ENCODE assay signal across 10 cellular contexts in the genomic region with DNA sequence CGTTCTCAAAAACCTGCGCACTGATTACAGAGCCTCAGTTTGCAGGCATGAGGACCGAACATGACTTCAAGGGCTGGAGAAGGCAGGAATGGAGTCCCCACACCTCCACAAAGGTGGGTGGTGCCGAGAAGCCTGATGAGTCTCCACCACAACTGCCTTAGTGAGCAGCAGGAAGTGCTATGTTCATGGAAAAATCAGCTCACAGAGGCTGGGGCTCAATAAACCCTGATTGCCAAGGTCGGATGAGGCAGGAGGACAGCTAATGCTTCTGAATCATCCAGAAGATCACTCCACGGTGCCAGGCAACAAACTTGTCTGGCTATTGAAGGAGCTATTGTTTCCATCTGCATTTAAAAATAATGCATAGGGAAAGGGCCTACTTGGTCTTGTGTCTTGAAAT. TPM values are rescaled to one million over a fixed set of nuclear protein-coding genes. Genes with fewer than 3 reads are reported as not detected.
DNase-seq lines count a peak whose midpoint lies in the region; ATAC-seq and TF ChIP-seq lines count a peak whose summit lies in the region.
"Had no signal": no experiment of that assay in that cellular context is flagged by ENCODE, and none has a peak within 500 bp of the region (broad histone marks: within the 10 kb centered on the region; RNA-seq: fewer than 3 reads in every experiment).

No MANE protein-coding gene starts in this region.

- DNase-seq in GM23248: peak; percentile 100
- peak; percentile 80 for DNase-seq in fibroblast of gingiva (ENCODE audit: low read depth)
- DNase-seq in stimulated activated CD4-positive, alpha-beta T cell treated with anti-CD3 and anti-CD28 coated beads, Interleukin-1b, Interleukin-23, amount 100 ng/mL, for 48 hours: peak; percentile 65
- no peak for DNase-seq in NCI-H1417 treated with DMSO at 0.1 percent for 48 hours (lab: John Stamatoyannopoulos, UW)
- DNase-seq in cerebellar nuclear complex (lab: John Stamatoyannopoulos, UW): no peak
- no peak for DNase-seq in Peyer's patch
- DNase-seq: GDM1, Karpas-422 had no signal

- H3F3A ChIP-seq in GM23248 (ENCODE audit: insufficient read depth): peaks cover 61% of the 10 kb centered on the region

- no peak for TF ChIP-seq CTCF in Peyer's patch (IDR thresholded peaks at IDR 0.05)

- peak overlapping the region; percentile 99 for H3K27ac ChIP-seq in GM23248
- peak overlapping the region in 1 of 4 donors; percentile 22 for H3K27ac ChIP-seq in Peyer's patch

- peaks cover 79% of the 10 kb centered on the region for H3K79me2 ChIP-seq in GM23248 (ENCODE audit: insufficient read depth)

- H3K9me2 ChIP-seq in GM23248 (ENCODE audit: insufficient read depth): no peaks in the 10 kb centered on the region

- no peak for TF ChIP-seq POLR2A in Peyer's patch (IDR thresholded peaks at IDR 0.05)

- H3K9ac ChIP-seq in GM23248: peak overlapping the region; percentile 82

- no peak overlapping the region for H3K4me3 ChIP-seq in GM23248
- H3K4me3 ChIP-seq in Peyer's patch: no peak overlapping the region

- H4K20me1 ChIP-seq in GM23248 (ENCODE audit: insufficient read depth): no peaks in the 10 kb centered on the region

- H3K36me3 ChIP-seq in GM23248 (ENCODE audit: low read depth): peaks cover 83% of the 10 kb centered on the region
- peaks cover 0 to 89% (median 0%) of the 10 kb centered on the region in 3 donors for H3K36me3 ChIP-seq in Peyer's patch

- H2AFZ ChIP-seq in GM23248: no peak overlapping the region

- 23 to 24% methylated on average over 6 of the region's 6 CpGs for WGBS in GM23248 (ENCODE audit: low coverage in 1 of 2, low lambda C conversion rate in 2 of 2, missing lambda C conversion rate in 2 of 2), 2 experiments

- in situ Hi-C loops in GM23248 (cut with MboI): no loop called here

- peak; percentile 64 for ATAC-seq in SK-N-SH treated with all-trans-retinoic acid at 6 μM for 48 hours
- ATAC-seq: natural killer cell treated with Interleukin-12 subunit alpha and Interleukin-12 subunit beta and Interleukin-15 and Interleukin-18, amount 100 ng/mL, for 72 hours had no signal

- peaks cover 36% of the 10 kb centered on the region for H3K4me1 ChIP-seq in GM23248 (ENCODE audit: insufficient read depth)
- no peaks in the 10 kb centered on the region for H3K4me1 ChIP-seq in Peyer's patch

- H3K4me2 ChIP-seq in GM23248 (ENCODE audit: unreplicated experiment): peak overlapping the region; percentile 54

- H3K27me3 ChIP-seq in GM23248 (replicated peaks; ENCODE audit: insufficient read depth): no peaks in the 10 kb centered on the region
- no peaks in the 10 kb centered on the region for H3K27me3 ChIP-seq in Peyer's patch

- H3K9me3 ChIP-seq in GM23248 (ENCODE audit: low read depth): no peaks in the 10 kb centered on the region
- H3K9me3 ChIP-seq in Peyer's patch: no peaks in the 10 kb centered on the region

TF ChIP-seq in SK-N-SH treated with all-trans-retinoic acid at 6 μM for 48 hours, 23 proteins besides CTCF, POLR2A, EP300 and RAD21 (continues in another document):
- TF ChIP-seq ZNF565 (CRISPR knock-in tag; conservative IDR thresholded peaks at IDR 0.05; ENCODE audit: low read depth) (no peak), TOX (CRISPR knock-in tag; IDR thresholded peaks at IDR 0.05; ENCODE audit: borderline replicate concordance) (no peak), BACH2 (CRISPR knock-in tag; IDR thresholded peaks at IDR 0.05; ENCODE audit: borderline replicate concordance) (no peak), ZNF8 (CRISPR knock-in tag; IDR thresholded peaks at IDR 0.05) (no peak), ISL1 (CRISPR knock-in tag; IDR thresholded peaks at IDR 0.05) (no peak), OSR1 (CRISPR knock-in tag; IDR thresholded peaks at IDR 0.05) (no peak), GLIS3 (CRISPR knock-in tag; IDR thresholded peaks at IDR 0.05) (no peak), ESRRG (CRISPR knock-in tag; IDR thresholded peaks at IDR 0.05) (no peak), RARB (CRISPR knock-in tag; IDR thresholded peaks at IDR 0.05) (no peak), ZNF70 (CRISPR knock-in tag; IDR thresholded peaks at IDR 0.05) (no peak), ZFP3 (CRISPR knock-in tag; IDR thresholded peaks at IDR 0.05) (no peak), PPARA (CRISPR knock-in tag; IDR thresholded peaks at IDR 0.05; ENCODE audit: borderline replicate concordance) (no peak), ZFP30 (CRISPR knock-in tag; IDR thresholded peaks at IDR 0.05) (no peak), CSDC2 (CRISPR knock-in tag; IDR thresholded peaks at IDR 0.05) (no peak), ZC3H10 (CRISPR knock-in tag; IDR thresholded peaks at IDR 0.05) (no peak)
- TF ChIP-seq, protein P1, sequence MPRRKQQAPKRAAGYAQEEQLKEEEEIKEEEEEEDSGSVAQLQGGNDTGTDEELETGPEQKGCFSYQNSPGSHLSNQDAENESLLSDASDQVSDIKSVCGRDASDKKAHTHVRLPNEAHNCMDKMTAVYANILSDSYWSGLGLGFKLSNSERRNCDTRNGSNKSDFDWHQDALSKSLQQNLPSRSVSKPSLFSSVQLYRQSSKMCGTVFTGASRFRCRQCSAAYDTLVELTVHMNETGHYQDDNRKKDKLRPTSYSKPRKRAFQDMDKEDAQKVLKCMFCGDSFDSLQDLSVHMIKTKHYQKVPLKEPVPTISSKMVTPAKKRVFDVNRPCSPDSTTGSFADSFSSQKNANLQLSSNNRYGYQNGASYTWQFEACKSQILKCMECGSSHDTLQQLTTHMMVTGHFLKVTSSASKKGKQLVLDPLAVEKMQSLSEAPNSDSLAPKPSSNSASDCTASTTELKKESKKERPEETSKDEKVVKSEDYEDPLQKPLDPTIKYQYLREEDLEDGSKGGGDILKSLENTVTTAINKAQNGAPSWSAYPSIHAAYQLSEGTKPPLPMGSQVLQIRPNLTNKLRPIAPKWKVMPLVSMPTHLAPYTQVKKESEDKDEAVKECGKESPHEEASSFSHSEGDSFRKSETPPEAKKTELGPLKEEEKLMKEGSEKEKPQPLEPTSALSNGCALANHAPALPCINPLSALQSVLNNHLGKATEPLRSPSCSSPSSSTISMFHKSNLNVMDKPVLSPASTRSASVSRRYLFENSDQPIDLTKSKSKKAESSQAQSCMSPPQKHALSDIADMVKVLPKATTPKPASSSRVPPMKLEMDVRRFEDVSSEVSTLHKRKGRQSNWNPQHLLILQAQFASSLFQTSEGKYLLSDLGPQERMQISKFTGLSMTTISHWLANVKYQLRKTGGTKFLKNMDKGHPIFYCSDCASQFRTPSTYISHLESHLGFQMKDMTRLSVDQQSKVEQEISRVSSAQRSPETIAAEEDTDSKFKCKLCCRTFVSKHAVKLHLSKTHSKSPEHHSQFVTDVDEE (CRISPR knock-in tag; IDR thresholded peaks at IDR 0.05): no peak
- TF ChIP-seq, protein P2, sequence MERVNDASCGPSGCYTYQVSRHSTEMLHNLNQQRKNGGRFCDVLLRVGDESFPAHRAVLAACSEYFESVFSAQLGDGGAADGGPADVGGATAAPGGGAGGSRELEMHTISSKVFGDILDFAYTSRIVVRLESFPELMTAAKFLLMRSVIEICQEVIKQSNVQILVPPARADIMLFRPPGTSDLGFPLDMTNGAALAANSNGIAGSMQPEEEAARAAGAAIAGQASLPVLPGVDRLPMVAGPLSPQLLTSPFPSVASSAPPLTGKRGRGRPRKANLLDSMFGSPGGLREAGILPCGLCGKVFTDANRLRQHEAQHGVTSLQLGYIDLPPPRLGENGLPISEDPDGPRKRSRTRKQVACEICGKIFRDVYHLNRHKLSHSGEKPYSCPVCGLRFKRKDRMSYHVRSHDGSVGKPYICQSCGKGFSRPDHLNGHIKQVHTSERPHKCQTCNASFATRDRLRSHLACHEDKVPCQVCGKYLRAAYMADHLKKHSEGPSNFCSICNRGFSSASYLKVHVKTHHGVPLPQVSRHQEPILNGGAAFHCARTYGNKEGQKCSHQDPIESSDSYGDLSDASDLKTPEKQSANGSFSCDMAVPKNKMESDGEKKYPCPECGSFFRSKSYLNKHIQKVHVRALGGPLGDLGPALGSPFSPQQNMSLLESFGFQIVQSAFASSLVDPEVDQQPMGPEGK (CRISPR knock-in tag; IDR thresholded peaks at IDR 0.05; ENCODE audit: borderline replicate concordance): no peak
- TF ChIP-seq, protein P3, sequence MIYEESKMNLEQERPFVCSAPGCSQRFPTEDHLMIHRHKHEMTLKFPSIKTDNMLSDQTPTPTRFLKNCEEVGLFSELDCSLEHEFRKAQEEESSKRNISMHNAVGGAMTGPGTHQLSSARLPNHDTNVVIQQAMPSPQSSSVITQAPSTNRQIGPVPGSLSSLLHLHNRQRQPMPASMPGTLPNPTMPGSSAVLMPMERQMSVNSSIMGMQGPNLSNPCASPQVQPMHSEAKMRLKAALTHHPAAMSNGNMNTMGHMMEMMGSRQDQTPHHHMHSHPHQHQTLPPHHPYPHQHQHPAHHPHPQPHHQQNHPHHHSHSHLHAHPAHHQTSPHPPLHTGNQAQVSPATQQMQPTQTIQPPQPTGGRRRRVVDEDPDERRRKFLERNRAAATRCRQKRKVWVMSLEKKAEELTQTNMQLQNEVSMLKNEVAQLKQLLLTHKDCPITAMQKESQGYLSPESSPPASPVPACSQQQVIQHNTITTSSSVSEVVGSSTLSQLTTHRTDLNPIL (CRISPR knock-in tag; IDR thresholded peaks at IDR 0.05; ENCODE audit: low read depth): no peak
- TF ChIP-seq, protein P4, sequence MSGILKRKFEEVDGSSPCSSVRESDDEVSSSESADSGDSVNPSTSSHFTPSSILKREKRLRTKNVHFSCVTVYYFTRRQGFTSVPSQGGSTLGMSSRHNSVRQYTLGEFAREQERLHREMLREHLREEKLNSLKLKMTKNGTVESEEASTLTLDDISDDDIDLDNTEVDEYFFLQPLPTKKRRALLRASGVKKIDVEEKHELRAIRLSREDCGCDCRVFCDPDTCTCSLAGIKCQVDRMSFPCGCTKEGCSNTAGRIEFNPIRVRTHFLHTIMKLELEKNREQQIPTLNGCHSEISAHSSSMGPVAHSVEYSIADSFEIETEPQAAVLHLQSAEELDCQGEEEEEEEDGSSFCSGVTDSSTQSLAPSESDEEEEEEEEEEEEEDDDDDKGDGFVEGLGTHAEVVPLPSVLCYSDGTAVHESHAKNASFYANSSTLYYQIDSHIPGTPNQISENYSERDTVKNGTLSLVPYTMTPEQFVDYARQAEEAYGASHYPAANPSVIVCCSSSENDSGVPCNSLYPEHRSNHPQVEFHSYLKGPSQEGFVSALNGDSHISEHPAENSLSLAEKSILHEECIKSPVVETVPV (CRISPR knock-in tag; IDR thresholded peaks at IDR 0.05): no peak

RNA-seq across cellular contexts. Expression of a gene that starts 31.1 kb away (rescaled TPM):
- 76.8 and 83.0 TPM in 2 replicates for total RNA-seq in GM23248 (2014; rRNA removed; shearing (Covaris generic))
- 119 and 122 TPM in 2 replicates for polyA plus RNA-seq in GM23248 (2016; fragmentation: Nextera tagmentation; extraction: Ambion mirVana)
- total RNA-seq in Peyer's patch: 100 to 1,000 TPM; 169 to 203 (median 185) TPM

Comparison
In these comparisons a context has a peak if more than half of its experiments do, and no peak if none do; other contexts are left out.
1. DNase-seq: peak in GM23248 (single experiment), fibroblast of gingiva (single experiment) and stimulated activated CD4-positive, alpha-beta T cell treated with anti-CD3 and anti-CD28 coated beads, Interleukin-1b, Interleukin-23, amount 100 ng/mL, for 48 hours (single experiment); none in NCI-H1417 treated with DMSO at 0.1 percent for 48 hours (single experiment), cerebellar nuclear complex (0 of 2) and Peyer's patch (0 of 3).